Comparison of ENCODE assay signal across 8 cellular contexts in the genomic region with DNA sequence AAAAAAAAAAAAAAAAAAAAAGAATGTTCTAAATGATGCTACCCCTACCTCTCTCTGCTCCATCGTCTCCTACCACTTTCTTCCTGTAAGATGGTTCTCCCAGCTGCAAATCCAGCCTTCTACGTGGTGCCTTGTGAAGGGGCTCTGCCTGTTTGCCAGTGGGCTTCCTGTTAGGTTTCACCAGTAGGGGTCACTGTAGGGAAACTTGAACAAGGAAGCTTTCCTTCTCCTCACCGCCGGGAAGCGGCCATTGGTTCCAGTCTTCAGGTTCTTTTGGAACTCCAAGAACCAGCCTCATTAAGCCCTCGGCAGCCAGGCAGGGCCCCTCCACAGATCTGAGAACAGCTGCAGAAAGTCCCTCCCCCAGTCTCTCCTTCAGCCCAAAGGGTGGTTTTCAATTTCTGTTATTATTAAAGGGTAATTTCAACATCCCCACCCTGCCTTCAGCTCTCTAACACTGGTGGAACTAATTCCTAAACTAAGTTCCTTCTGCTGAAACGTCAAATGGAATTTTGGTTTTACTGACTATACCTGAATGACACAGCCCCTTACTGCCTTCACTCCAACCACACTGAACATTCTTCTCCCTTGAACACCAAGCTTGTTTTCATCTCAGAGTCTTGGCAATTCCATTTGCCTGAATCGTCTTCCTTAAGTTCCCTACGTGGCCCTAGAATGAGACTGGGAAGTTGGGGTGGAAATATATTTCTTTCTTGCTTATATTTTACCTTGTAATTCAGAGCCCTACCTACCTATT. TPM values are rescaled to one million over a fixed set of nuclear protein-coding genes. Genes with fewer than 3 reads are reported as not detected.
DNase-seq lines count a peak whose midpoint lies in the region; ATAC-seq and TF ChIP-seq lines count a peak whose summit lies in the region.

No MANE protein-coding gene starts in this region.

- no peaks in the 10 kb centered on the region for H3K4me1 Mint-ChIP-seq in activated naive CD4-positive, alpha-beta T cell treated with anti-CD3 and anti-CD28 coated beads, Interleukin-2, amount 10 ng/mL, durations not matched to agents 7 days and 5 days
- no peaks in the 10 kb centered on the region for H3K4me1 Mint-ChIP-seq in endothelial cell (ENCODE audit: unreplicated experiment)

- H3K27ac Mint-ChIP-seq in activated naive CD4-positive, alpha-beta T cell treated with anti-CD3 and anti-CD28 coated beads, Interleukin-2, amount 10 ng/mL, durations not matched to agents 7 days and 5 days, result no peak overlapping the region
- H3K27ac Mint-ChIP-seq in endothelial cell (ENCODE audit: unreplicated experiment), result peak overlapping the region; percentile 74

- H3K27me3 Mint-ChIP-seq in activated naive CD4-positive, alpha-beta T cell treated with anti-CD3 and anti-CD28 coated beads, Interleukin-2, amount 10 ng/mL, durations not matched to agents 7 days and 5 days, result no peaks in the 10 kb centered on the region
- peaks cover 2% of the 10 kb centered on the region for H3K27me3 Mint-ChIP-seq in endothelial cell (ENCODE audit: unreplicated experiment)

- H3K36me3 Mint-ChIP-seq in activated naive CD4-positive, alpha-beta T cell treated with anti-CD3 and anti-CD28 coated beads, Interleukin-2, amount 10 ng/mL, durations not matched to agents 7 days and 5 days, result peaks cover 55% of the 10 kb centered on the region
- H3K36me3 Mint-ChIP-seq in endothelial cell (ENCODE audit: low read depth, unreplicated experiment), result peaks cover 25% of the 10 kb centered on the region

- DNase-seq in activated naive CD4-positive, alpha-beta T cell treated with anti-CD3 and anti-CD28 coated beads, Interleukin-2, amount 10 ng/mL, durations not matched to agents 7 days and 5 days, result peak; percentile 29
- no peak for DNase-seq in activated naive CD4-positive, alpha-beta T cell treated with anti-CD3 and anti-CD28 coated beads, Interleukin-2, amount 50 U/mL, for 16 hours
- peak; percentile 41 for DNase-seq in NCI-H345 (lab: John Stamatoyannopoulos, UW)
- peak; percentile 35 for DNase-seq in endothelial cell (ENCODE audit: low spot score)
- peak; percentile 40 for DNase-seq in stimulated activated CD8-positive, alpha-beta memory T cell treated with anti-CD3 and anti-CD28 coated beads, Interleukin-4, amount 100 ng/mL, for 48 hours

- TF ChIP-seq CTCF in endothelial cell (IDR thresholded peaks at IDR 0.05; ENCODE audit: unreplicated experiment), result peak; percentile 68

- H3K4me3 Mint-ChIP-seq in activated naive CD4-positive, alpha-beta T cell treated with anti-CD3 and anti-CD28 coated beads, Interleukin-2, amount 10 ng/mL, durations not matched to agents 7 days and 5 days, result no peak overlapping the region
- no peak overlapping the region for H3K4me3 Mint-ChIP-seq in endothelial cell (ENCODE audit: unreplicated experiment)

- ATAC-seq in HG03025 (IDR thresholded peaks at IDR 0.05; ENCODE audit: low FRiP score, unreplicated experiment), result no peak
- no peak for ATAC-seq in GM18861 (IDR thresholded peaks at IDR 0.05; ENCODE audit: unreplicated experiment)
- ATAC-seq in GM21526 (IDR thresholded peaks at IDR 0.05; ENCODE audit: low FRiP score, unreplicated experiment), result no peak

- H3K9me3 Mint-ChIP-seq in activated naive CD4-positive, alpha-beta T cell treated with anti-CD3 and anti-CD28 coated beads, Interleukin-2, amount 10 ng/mL, durations not matched to agents 7 days and 5 days, result no peaks in the 10 kb centered on the region
- H3K9me3 Mint-ChIP-seq in endothelial cell (ENCODE audit: unreplicated experiment), result no peaks in the 10 kb centered on the region

- CTCF ChIA-PET in activated naive CD4-positive, alpha-beta T cell treated with anti-CD3 and anti-CD28 coated beads, Interleukin-2, amount 10 ng/mL, durations not matched to agents 7 days and 5 days (lab: Charles Lee), result interaction anchor here (0.6 to 2.8 kb wide), 15 partner anchors 8 to 297 kb away, joined by 3 to 11 read pairs (median 3); a partner anchor contains a TSS

RNA-seq across cellular contexts. Expression of a gene that starts 13.5 kb away (rescaled TPM):
- total RNA-seq in endothelial cell (ENCODE audit: unreplicated experiment), result 19.8 TPM
